In genomic region chr20:16590234-16590633, GRCh38 we compare ENCODE assay signal across 19 cellular contexts.
"Had no signal": no experiment of that assay in that cellular context is flagged by ENCODE, and none has a peak within 500 bp of the region (broad histone marks: within the 10 kb centered on the region; RNA-seq: fewer than 3 reads in every experiment).

No MANE protein-coding gene starts in this region.

- H3K36me3 ChIP-seq: esophagus muscularis mucosa, heart right ventricle, left lung, lower lobe of right lung had no signal

- H3K4me1 ChIP-seq: esophagus muscularis mucosa, foreskin keratinocyte, heart right ventricle, left lung, lower lobe of right lung had no signal

- H3K4me1 Mint-ChIP-seq: mesothelial cell of epicardium had no signal

- H3K27ac Mint-ChIP-seq: mesothelial cell of epicardium, naive B cell had no signal

- ATAC-seq: foreskin keratinocyte, heart right ventricle, left cardiac atrium, left lung, left ventricle myocardium superior, lower lobe of right lung, mucosa of descending colon had no signal

- H3K9me3 Mint-ChIP-seq: mesothelial cell of epicardium, naive B cell had no signal

- H3K27ac ChIP-seq: coronary artery, dorsolateral prefrontal cortex, esophagus muscularis mucosa, foreskin keratinocyte, heart right ventricle, left lung, lower lobe of right lung had no signal

- H3K9me3 ChIP-seq: esophagus muscularis mucosa, heart right ventricle, left lung, lower lobe of right lung, mucosa of descending colon had no signal

- H3K36me3 Mint-ChIP-seq: mesothelial cell of epicardium, naive B cell had no signal

- DNase-seq: dermis blood vessel endothelial cell; dorsolateral prefrontal cortex; effector CD4-positive, alpha-beta T cell; effector memory CD4-positive, alpha-beta T cell; foreskin keratinocyte; glutamatergic neuron; head of caudate nucleus; heart right ventricle; hippocampal formation; left cardiac atrium; left lung; left ventricle myocardium superior; lower lobe of right lung; mesenchymal stem cell; mucosa of descending colon; naive B cell had no signal

- H3K4me3 ChIP-seq: coronary artery, dorsolateral prefrontal cortex, esophagus muscularis mucosa, heart right ventricle, left lung, lower lobe of right lung, mucosa of descending colon had no signal

- H3K4me3 Mint-ChIP-seq: mesothelial cell of epicardium, naive B cell had no signal
